Comparison of ENCODE assay signal across 8 cellular contexts in the genomic region with DNA sequence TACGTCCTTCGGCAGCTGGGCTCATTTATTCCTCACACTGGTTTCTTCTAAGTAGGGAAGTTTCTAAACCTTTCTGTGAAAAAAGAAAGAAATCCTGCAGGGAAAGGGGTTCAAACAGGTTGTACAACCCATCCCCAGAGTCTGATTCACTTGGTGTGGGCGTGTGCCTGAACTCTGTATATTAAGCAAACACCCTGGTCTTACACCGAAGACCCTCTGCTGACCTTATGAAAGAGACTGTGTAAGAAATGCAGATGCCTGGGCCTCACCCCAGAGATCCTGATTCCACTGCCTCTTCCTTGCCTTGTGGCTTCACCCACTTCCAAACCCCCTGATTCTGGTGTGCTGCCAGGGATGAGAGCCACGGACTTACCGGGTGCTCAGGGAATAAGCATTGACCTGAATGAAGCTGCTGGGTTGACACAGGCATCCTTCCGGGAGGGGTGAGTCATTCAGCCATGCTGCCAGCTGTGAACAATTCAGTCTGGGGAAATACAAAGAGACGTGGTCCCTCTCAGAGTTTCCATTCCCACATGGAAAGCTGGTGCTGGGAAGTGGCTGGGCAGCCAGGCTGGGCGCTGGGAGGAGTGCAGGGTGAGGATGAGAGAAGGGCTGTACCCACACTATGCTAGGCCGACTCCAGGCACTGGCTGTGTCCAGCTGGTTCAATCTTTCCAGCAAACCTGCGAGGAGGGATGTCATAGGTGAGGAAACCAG. TPM values are rescaled to one million over a fixed set of nuclear protein-coding genes. Genes with fewer than 3 reads are reported as not detected.
DNase-seq lines count a peak whose midpoint lies in the region; ATAC-seq and TF ChIP-seq lines count a peak whose summit lies in the region.

No MANE protein-coding gene starts in this region.

- no peaks in the 10 kb centered on the region for H3K36me3 ChIP-seq in GM23248 (ENCODE audit: low read depth)

- H4K20me1 ChIP-seq in GM23248 (ENCODE audit: insufficient read depth) = no peaks in the 10 kb centered on the region

- peak; percentile 97 for DNase-seq in GM23248
- peak; percentile 44 to 46 for DNase-seq in SHP77 (lab: John Stamatoyannopoulos, UW)
- peak; percentile 66 to 86 for DNase-seq in foreskin keratinocyte
- DNase-seq in retina = peak; percentile 14
- DNase-seq in NAMALWA (ENCODE audit: low spot score) = no peak

- H3K27ac ChIP-seq in GM23248 (peak overlapping the region; percentile 63), foreskin keratinocyte (no peak overlapping the region)

- peak overlapping the region; percentile 65 for H3K9ac ChIP-seq in GM23248

- TF ChIP-seq CTCF in foreskin keratinocyte (conservative IDR thresholded peaks at IDR 0.05) = no peak

- peaks cover 13% of the 10 kb centered on the region; the same call in 1 of the 2 replicates for H3F3A ChIP-seq in GM23248 (ENCODE audit: insufficient read depth)

- in situ Hi-C loops in GM23248 (cut with MboI) = no loop called here

- 23% methylated on average over 11 of the region's 11 CpGs for whole genome bisulfite sequencing in GM23248 (ENCODE audit: low coverage in 1 of 2, low lambda C conversion rate in 2 of 2, missing lambda C conversion rate in 2 of 2), 2 experiments

- H3K9me3 ChIP-seq in GM23248 (ENCODE audit: low read depth) = no peaks in the 10 kb centered on the region

- H2AFZ ChIP-seq in GM23248 = peak overlapping the region; percentile 75

- ATAC-seq in foreskin keratinocyte = peak; percentile 92
- no peak for ATAC-seq in GM19351 (IDR thresholded peaks at IDR 0.05; ENCODE audit: unreplicated experiment)
- ATAC-seq in GM19023 (IDR thresholded peaks at IDR 0.05; ENCODE audit: unreplicated experiment) = no peak
- ATAC-seq in HG02642 (IDR thresholded peaks at IDR 0.05; ENCODE audit: poor library complexity, unreplicated experiment) = no peak

- H3K4me3 ChIP-seq in GM23248 = peak overlapping the region; percentile 23

- peaks cover 18% of the 10 kb centered on the region for H3K4me1 ChIP-seq in GM23248 (ENCODE audit: insufficient read depth)
- peaks cover 13% of the 10 kb centered on the region for H3K4me1 ChIP-seq in foreskin keratinocyte

- no peaks in the 10 kb centered on the region for H3K9me2 ChIP-seq in GM23248 (ENCODE audit: insufficient read depth)

- H3K4me2 ChIP-seq in GM23248 (ENCODE audit: unreplicated experiment) = peak overlapping the region; percentile 71

- no peaks in the 10 kb centered on the region for H3K27me3 ChIP-seq in GM23248 (replicated peaks; ENCODE audit: insufficient read depth)
- no peaks in the 10 kb centered on the region for H3K27me3 ChIP-seq in foreskin keratinocyte

- no peaks in the 10 kb centered on the region for H3K79me2 ChIP-seq in GM23248 (ENCODE audit: insufficient read depth)

RNA-seq across cellular contexts. Expression of a gene that starts 26.5 kb away (rescaled TPM):
- total RNA-seq in GM23248 (2014; rRNA removed; shearing (Covaris generic)) = 403 and 414 TPM in 2 replicates
- polyA plus RNA-seq in GM23248 (2016; fragmentation: Nextera tagmentation; extraction: Ambion mirVana) (593 and 597 TPM in 2 replicates), foreskin keratinocyte (401 and 426 TPM in 2 replicates)
- 687 and 748 TPM in 2 replicates for total RNA-seq in foreskin keratinocyte
